8 cellular contexts compared by ENCODE assay signal in the genomic region with DNA sequence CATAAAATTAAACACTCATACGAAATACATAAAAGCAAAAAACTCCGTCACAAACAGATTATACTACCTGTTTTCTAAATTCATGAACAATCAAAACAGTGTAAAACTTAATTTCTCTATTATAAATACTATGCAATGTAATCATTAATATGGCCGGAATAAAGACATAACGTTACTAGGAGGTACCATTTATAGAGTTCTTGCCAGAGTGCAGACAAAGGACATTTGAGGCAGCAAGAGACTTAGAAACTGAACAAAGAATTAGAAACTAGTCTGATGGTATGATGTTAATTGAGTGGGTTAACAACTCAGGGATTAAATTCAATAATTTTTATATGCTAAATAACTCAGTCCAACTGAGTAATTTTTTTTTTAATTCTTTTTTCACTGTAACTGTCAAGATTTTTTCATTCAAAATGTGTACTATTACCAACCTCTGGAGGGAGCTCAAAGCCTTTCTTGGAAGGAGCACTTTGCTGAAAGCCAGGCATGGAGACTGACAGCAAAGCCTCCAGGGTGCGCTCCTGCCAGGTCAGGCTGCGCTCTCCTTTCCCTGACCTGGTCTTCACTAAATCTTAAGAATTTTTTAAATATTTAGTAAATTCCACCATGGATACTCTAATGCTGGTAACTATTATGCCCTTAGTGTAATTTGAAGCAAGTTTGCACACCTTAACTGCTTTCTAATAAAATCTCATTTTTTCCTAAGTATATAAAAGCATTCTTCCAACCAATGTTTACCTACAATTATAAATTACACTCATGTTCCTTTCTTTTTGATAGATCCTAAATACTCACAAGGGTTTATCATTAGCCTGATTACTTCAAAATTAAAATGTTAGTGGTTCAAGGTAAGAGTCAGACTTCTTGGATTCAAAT. TPM values are rescaled to one million over a fixed set of nuclear protein-coding genes. Genes with fewer than 3 reads are reported as not detected.
DNase-seq lines count a peak whose midpoint lies in the region; ATAC-seq and TF ChIP-seq lines count a peak whose summit lies in the region.

No MANE protein-coding gene starts in this region.

- no peak for TF ChIP-seq POLR2A in NB4 (IDR thresholded peaks at IDR 0.05; ENCODE audit: extremely low read depth, insufficient read length)

- TF ChIP-seq CTCF in NB4 (IDR thresholded peaks at IDR 0.05; ENCODE audit: low read depth, low read length) (peak; percentile 71), brain (conservative IDR thresholded peaks at IDR 0.05) (peak; percentile 97 to 98)

- DNase-seq in activated CD8-positive, alpha-beta memory T cell treated with anti-CD3 and anti-CD28 coated beads, Interleukin-2, amount 10 ng/mL, durations not matched to agents 7 days and 5 days = peak; percentile 65
- DNase-seq in activated CD8-positive, alpha-beta memory T cell treated with anti-CD3 and anti-CD28 coated beads for 24 hours = no peak
- peak; percentile 74 for DNase-seq in NB4 (ENCODE audit: low read depth)
- peak; percentile 67 for DNase-seq in SW480 (ENCODE audit: low spot score)
- DNase-seq in iPS DF 19.7 (ENCODE audit: low read depth, low spot score) = peak; percentile 45
- DNase-seq in stimulated activated CD4-positive, alpha-beta T cell treated with anti-CD3 and anti-CD28 coated beads, Interleukin-12 subunit alpha, Interleukin-12 subunit beta, amount 100 ng/mL, for 24 hours (ENCODE audit: low read depth in 2 of 2) = peak; percentile 1 to 2

- H3K27me3 Mint-ChIP-seq in activated CD8-positive, alpha-beta memory T cell treated with anti-CD3 and anti-CD28 coated beads, Interleukin-2, amount 10 ng/mL, durations not matched to agents 7 days and 5 days = no peaks in the 10 kb centered on the region
- no peaks in the 10 kb centered on the region for H3K27me3 Mint-ChIP-seq in brain

- H3K4me1 Mint-ChIP-seq in activated CD8-positive, alpha-beta memory T cell treated with anti-CD3 and anti-CD28 coated beads, Interleukin-2, amount 10 ng/mL, durations not matched to agents 7 days and 5 days = no peaks in the 10 kb centered on the region
- H3K4me1 Mint-ChIP-seq in brain = no peaks in the 10 kb centered on the region

- peak; percentile 83 for ATAC-seq in activated CD8-positive, alpha-beta memory T cell treated with anti-CD3 and anti-CD28 coated beads, Interleukin-2, amount 10 ng/mL, durations not matched to agents 7 days and 5 days
- ATAC-seq in HG02610 (IDR thresholded peaks at IDR 0.05; ENCODE audit: unreplicated experiment) = peak; percentile 85

- CTCF ChIA-PET in activated CD8-positive, alpha-beta memory T cell treated with anti-CD3 and anti-CD28 coated beads, Interleukin-2, amount 10 ng/mL, durations not matched to agents 7 days and 5 days (lab: Charles Lee) = interaction anchor here (0.6 to 2.1 kb wide), 20 partner anchors 8 to 695 kb away, joined by 3 to 11 read pairs (median 3); a partner anchor contains a TSS

- H3K36me3 Mint-ChIP-seq in activated CD8-positive, alpha-beta memory T cell treated with anti-CD3 and anti-CD28 coated beads, Interleukin-2, amount 10 ng/mL, durations not matched to agents 7 days and 5 days = no peaks in the 10 kb centered on the region
- no peaks in the 10 kb centered on the region for H3K36me3 Mint-ChIP-seq in brain

- no peak overlapping the region for H3K27ac Mint-ChIP-seq in activated CD8-positive, alpha-beta memory T cell treated with anti-CD3 and anti-CD28 coated beads, Interleukin-2, amount 10 ng/mL, durations not matched to agents 7 days and 5 days
- H3K27ac Mint-ChIP-seq in brain = no peak overlapping the region

- H3K4me3 Mint-ChIP-seq in activated CD8-positive, alpha-beta memory T cell treated with anti-CD3 and anti-CD28 coated beads, Interleukin-2, amount 10 ng/mL, durations not matched to agents 7 days and 5 days = no peak overlapping the region
- H3K4me3 Mint-ChIP-seq in brain = no peak overlapping the region

- no peaks in the 10 kb centered on the region for H3K9me3 Mint-ChIP-seq in activated CD8-positive, alpha-beta memory T cell treated with anti-CD3 and anti-CD28 coated beads, Interleukin-2, amount 10 ng/mL, durations not matched to agents 7 days and 5 days (ENCODE audit: low read depth)
- H3K9me3 Mint-ChIP-seq in brain = no peaks in the 10 kb centered on the region

- no peak overlapping the region for H3K4me3 ChIP-seq in NB4 (ENCODE audit: low read depth, low read length)

RNA-seq across cellular contexts. Expression of a gene that starts 34.1 kb away (rescaled TPM):
- 1 to 10 TPM; 4.2 to 4.5 TPM for total RNA-seq in activated CD8-positive, alpha-beta memory T cell treated with anti-CD3 and anti-CD28 coated beads, Interleukin-2, amount 10 ng/mL, durations not matched to agents 7 days and 5 days
- 6.7 TPM for polyA plus RNA-seq in brain (ENCODE audit: insufficient read depth, low read depth, low replicate concordance)

RNA-seq across cellular contexts. Expression of a gene that starts 54.0 kb away (rescaled TPM):
- 10 to 100 TPM; 24.5 to 37.2 TPM for total RNA-seq in activated CD8-positive, alpha-beta memory T cell treated with anti-CD3 and anti-CD28 coated beads, Interleukin-2, amount 10 ng/mL, durations not matched to agents 7 days and 5 days
- polyA plus RNA-seq in brain (ENCODE audit: insufficient read depth, low read depth, low replicate concordance) = 6.8 TPM

RNA-seq across cellular contexts. Expression of a gene that starts 56.7 kb away (rescaled TPM):
- total RNA-seq in activated CD8-positive, alpha-beta memory T cell treated with anti-CD3 and anti-CD28 coated beads, Interleukin-2, amount 10 ng/mL, durations not matched to agents 7 days and 5 days = not detected
- 2.0 TPM for polyA plus RNA-seq in brain (ENCODE audit: insufficient read depth, low read depth, low replicate concordance)
